Comparison of ENCODE assay signal across 20 cellular contexts in genomic region chr10:56836659-56837058, GRCh38.
"Had no signal": no experiment of that assay in that cellular context is flagged by ENCODE, and none has a peak within 500 bp of the region (broad histone marks: within the 10 kb centered on the region; RNA-seq: fewer than 3 reads in every experiment).

No MANE protein-coding gene starts in this region.

- H3K27ac Mint-ChIP-seq: activated CD4-positive, alpha-beta memory T cell treated with anti-CD3 and anti-CD28 coated beads, Interleukin-2, amount 10 ng/mL, durations not matched to agents 7 days and 5 days; activated CD8-positive, alpha-beta memory T cell treated with anti-CD3 and anti-CD28 coated beads, Interleukin-2, amount 10 ng/mL, durations not matched to agents 7 days and 5 days; activated naive CD8-positive, alpha-beta T cell treated with anti-CD3 and anti-CD28 coated beads for 36 hours; mesothelial cell of epicardium; WTC11 had no signal

- H3K4me1 Mint-ChIP-seq: activated CD4-positive, alpha-beta memory T cell treated with anti-CD3 and anti-CD28 coated beads, Interleukin-2, amount 10 ng/mL, durations not matched to agents 7 days and 5 days; activated CD8-positive, alpha-beta memory T cell treated with anti-CD3 and anti-CD28 coated beads, Interleukin-2, amount 10 ng/mL, durations not matched to agents 7 days and 5 days; activated naive CD8-positive, alpha-beta T cell treated with anti-CD3 and anti-CD28 coated beads for 36 hours; WTC11 had no signal

- DNase-seq: activated CD4-positive, alpha-beta memory T cell treated with anti-CD3 and anti-CD28 coated beads, Interleukin-2, amount 10 ng/mL, durations not matched to agents 7 days and 5 days; activated CD4-positive, alpha-beta T cell treated with anti-CD3 and anti-CD28 coated beads for 4 hours; activated CD8-positive, alpha-beta memory T cell treated with anti-CD3 and anti-CD28 coated beads, Interleukin-2, amount 10 ng/mL, durations not matched to agents 7 days and 5 days; activated naive CD4-positive, alpha-beta T cell; activated naive CD8-positive, alpha-beta T cell treated with anti-CD3 and anti-CD28 coated beads for 36 hours; amniotic stem cell; effector CD4-positive, alpha-beta T cell; heart left ventricle; kidney; occipital lobe; retina; spleen; stimulated activated naive CD4-positive, alpha-beta T cell; thyroid gland had no signal

- H3K36me3 Mint-ChIP-seq: activated CD8-positive, alpha-beta memory T cell treated with anti-CD3 and anti-CD28 coated beads, Interleukin-2, amount 10 ng/mL, durations not matched to agents 7 days and 5 days; activated naive CD8-positive, alpha-beta T cell treated with anti-CD3 and anti-CD28 coated beads for 36 hours; mesothelial cell of epicardium; WTC11 had no signal

- H3K4me1 ChIP-seq: gastroesophageal sphincter, heart left ventricle, spleen, thyroid gland had no signal

- H3K9me3 ChIP-seq: gastroesophageal sphincter, heart left ventricle, spleen, thyroid gland had no signal

- H3K4me3 Mint-ChIP-seq: activated CD4-positive, alpha-beta memory T cell treated with anti-CD3 and anti-CD28 coated beads, Interleukin-2, amount 10 ng/mL, durations not matched to agents 7 days and 5 days; activated CD8-positive, alpha-beta memory T cell treated with anti-CD3 and anti-CD28 coated beads, Interleukin-2, amount 10 ng/mL, durations not matched to agents 7 days and 5 days; activated naive CD8-positive, alpha-beta T cell treated with anti-CD3 and anti-CD28 coated beads for 36 hours; mesothelial cell of epicardium; WTC11 had no signal

- H3K27ac ChIP-seq: gastroesophageal sphincter, heart left ventricle, spleen, thyroid gland had no signal

- H3K36me3 ChIP-seq: gastroesophageal sphincter, heart left ventricle, spleen, thyroid gland had no signal

- ATAC-seq: activated CD8-positive, alpha-beta memory T cell treated with anti-CD3 and anti-CD28 coated beads, Interleukin-2, amount 10 ng/mL, durations not matched to agents 7 days and 5 days; esophagus mucosa; gastroesophageal sphincter; heart left ventricle; left lobe of liver; WTC11 had no signal

- H3K27me3 ChIP-seq: gastroesophageal sphincter, heart left ventricle, spleen, thyroid gland had no signal

- H3K4me3 ChIP-seq: gastroesophageal sphincter, heart left ventricle, lung, spleen, thyroid gland had no signal

- H3K27me3 Mint-ChIP-seq: activated CD4-positive, alpha-beta memory T cell treated with anti-CD3 and anti-CD28 coated beads, Interleukin-2, amount 10 ng/mL, durations not matched to agents 7 days and 5 days; activated CD8-positive, alpha-beta memory T cell treated with anti-CD3 and anti-CD28 coated beads, Interleukin-2, amount 10 ng/mL, durations not matched to agents 7 days and 5 days; activated naive CD8-positive, alpha-beta T cell treated with anti-CD3 and anti-CD28 coated beads for 36 hours had no signal

- H3K9me3 Mint-ChIP-seq: activated CD4-positive, alpha-beta memory T cell treated with anti-CD3 and anti-CD28 coated beads, Interleukin-2, amount 10 ng/mL, durations not matched to agents 7 days and 5 days; mesothelial cell of epicardium; WTC11 had no signal
